Comparison of ENCODE assay signal across 12 cellular contexts in genomic region chr2:111618577-111618930, GRCh38.
DNase-seq lines count a peak whose midpoint lies in the region; TF ChIP-seq lines count a peak whose summit lies in the region.
"Had no signal": no experiment of that assay in that cellular context is flagged by ENCODE, and none has a peak within 500 bp of the region (broad histone marks: within the 10 kb centered on the region; RNA-seq: fewer than 3 reads in every experiment).

No MANE protein-coding gene starts in this region.

- no CpG with 5 or more reads among the region's 7 CpGs for WGBS in neuronal stem cell (ENCODE audit: extremely low coverage in 2 of 2, insufficient read length in 2 of 2, insufficient replicate concordance in 1 of 2), 2 donors

- H3K9ac ChIP-seq in OCI-LY1 (ENCODE audit: low read length) (peak overlapping the region; percentile 13; the same call in 1 of the 2 replicates), neuronal stem cell (ENCODE audit: low read depth, low read length, poor library complexity) (no peak overlapping the region)
- H3K9ac ChIP-seq: KMS-11 had no signal

- no peak overlapping the region for H4K8ac ChIP-seq in neuronal stem cell (ENCODE audit: low read depth, low read length)

- no peak overlapping the region for H4K91ac ChIP-seq in neuronal stem cell (ENCODE audit: low read depth, low read length, poor library complexity)

- no TSS peak for BruUV-seq in Caco-2 (replicated peaks; lab: Mats Ljungman, UMichigan)

- H3K9me3 ChIP-seq in Caco-2 (no peaks in the 10 kb centered on the region), OCI-LY1 (ENCODE audit: low read length) (no peaks in the 10 kb centered on the region), neutrophil (no peaks in the 10 kb centered on the region), neuronal stem cell (replicated peaks in 1 of 2; ENCODE audit: control insufficient read depth in 2 of 2, insufficient read depth in 1 of 2, low read depth in 1 of 2, low read length in 2 of 2) (peaks cover 0 to 2% of the 10 kb centered on the region in 2 donors)
- no peaks in the 10 kb centered on the region for H3K9me3 ChIP-seq in effector memory CD4-positive, alpha-beta T cell (ENCODE audit: control insufficient read depth, low read length)

- no peaks in the 10 kb centered on the region for H3K9me2 ChIP-seq in OCI-LY1 (ENCODE audit: low read depth, low read length)

- peak overlapping the region; percentile 34 for H3K27ac Mint-ChIP-seq in Caco-2 (ENCODE audit: unreplicated experiment)
- H3K27ac Mint-ChIP-seq in glutamatergic neuron (ENCODE audit: unreplicated experiment) = no peak overlapping the region
- H3K27ac Mint-ChIP-seq: naive B cell had no signal

- H3K4me3 ChIP-seq in Caco-2 (ENCODE audit: low read depth, low read length) (no peak overlapping the region), OCI-LY1 (ENCODE audit: low read depth, low read length, poor library complexity, severe bottlenecking) (no peak overlapping the region), neutrophil (ENCODE audit: low read depth in 1 of 2, low read length in 1 of 2) (peak overlapping the region; percentile 45 to 46), neuronal stem cell (ENCODE audit: low read length in 2 of 2) (no peak overlapping the region)
- H3K4me3 ChIP-seq in effector memory CD4-positive, alpha-beta T cell (ENCODE audit: insufficient read depth, low read depth, low read length, poor library complexity, severe bottlenecking) = no peak overlapping the region

- H3K27me3 Mint-ChIP-seq in Caco-2 (ENCODE audit: insufficient read depth, unreplicated experiment) (no peaks in the 10 kb centered on the region), glutamatergic neuron (ENCODE audit: unreplicated experiment) (no peaks in the 10 kb centered on the region)

- TF ChIP-seq CTCF in Caco-2 (IDR thresholded peaks at IDR 0.05; ENCODE audit: insufficient read depth in 1 of 2, low read depth in 1 of 2, low read length in 1 of 2, severe bottlenecking in 1 of 2, unreplicated experiment in 1 of 2) (no peak), OCI-LY1 (IDR thresholded peaks at IDR 0.05; ENCODE audit: low read length) (no peak), glutamatergic neuron (IDR thresholded peaks at IDR 0.05; ENCODE audit: partially characterized antibody, unreplicated experiment) (no peak), neutrophil (IDR thresholded peaks at IDR 0.05) (no peak)

- no peaks in the 10 kb centered on the region for H3K9me3 Mint-ChIP-seq in Caco-2 (ENCODE audit: unreplicated experiment)
- peaks cover 1% of the 10 kb centered on the region for H3K9me3 Mint-ChIP-seq in glutamatergic neuron (ENCODE audit: unreplicated experiment)

- no peaks in the 10 kb centered on the region for H3K79me1 ChIP-seq in neuronal stem cell (ENCODE audit: low read depth, low read length)

- H3K4me1 Mint-ChIP-seq in Caco-2 (ENCODE audit: low read depth, unreplicated experiment) (peaks cover 17% of the 10 kb centered on the region), glutamatergic neuron (ENCODE audit: low read depth, unreplicated experiment) (peaks cover 9% of the 10 kb centered on the region)
- H3K4me1 Mint-ChIP-seq: naive B cell had no signal

- no peak overlapping the region for H3K23ac ChIP-seq in neuronal stem cell (ENCODE audit: low read depth, low read length, poor library complexity)

- H3K36me3 ChIP-seq in Caco-2 (ENCODE audit: control insufficient read depth, insufficient read depth, low read length) (no peaks in the 10 kb centered on the region), OCI-LY1 (ENCODE audit: insufficient read depth, low read length) (no peaks in the 10 kb centered on the region), neutrophil (no peaks in the 10 kb centered on the region), neuronal stem cell (replicated peaks in 1 of 2; ENCODE audit: control insufficient read depth in 2 of 2, insufficient read depth in 2 of 2, low read length in 2 of 2) (no peaks in the 10 kb centered on the region)
- no peaks in the 10 kb centered on the region for H3K36me3 ChIP-seq in effector memory CD4-positive, alpha-beta T cell (ENCODE audit: control insufficient read depth, insufficient read depth, low read length)

- no peak overlapping the region for H2BK15ac ChIP-seq in neuronal stem cell (ENCODE audit: low read length)

- H3K4me1 ChIP-seq in Caco-2 (peaks cover 8% of the 10 kb centered on the region), OCI-LY1 (ENCODE audit: insufficient read depth, low read length, severe bottlenecking) (peaks cover 29% of the 10 kb centered on the region), neutrophil (ENCODE audit: control insufficient read depth in 1 of 2, insufficient read depth in 1 of 2, low read depth in 1 of 2, low read length in 1 of 2) (peaks cover 62 to 64% of the 10 kb centered on the region in 2 experiments), neuronal stem cell (ENCODE audit: control insufficient read depth in 2 of 2, insufficient read depth in 1 of 2, low read depth in 1 of 2, low read length in 2 of 2) (peaks cover 2 to 3% of the 10 kb centered on the region in 2 donors)
- H3K4me1 ChIP-seq in effector memory CD4-positive, alpha-beta T cell (ENCODE audit: control insufficient read depth, insufficient read depth, low read length, poor library complexity, severe bottlenecking) = no peaks in the 10 kb centered on the region

- H3K4me2 ChIP-seq in OCI-LY1 (ENCODE audit: low read length) = no peak overlapping the region; the same call in 1 of the 2 replicates
- no peak overlapping the region for H3K4me2 ChIP-seq in neuronal stem cell (ENCODE audit: insufficient read depth, low read length, poor library complexity, severe bottlenecking)
- H3K4me2 ChIP-seq: KMS-11 had no signal

- intact Hi-C loops in Caco-2 (cut with micrococcal nuclease; ENCODE audit: unreplicated experiment) = no loop called here

- H2AFZ ChIP-seq in OCI-LY1 (ENCODE audit: low read length) (no peak overlapping the region), neuronal stem cell (ENCODE audit: low read length) (no peak overlapping the region)

- H2BK12ac ChIP-seq in neuronal stem cell (ENCODE audit: low read length) = no peak overlapping the region

- H3K14ac ChIP-seq in neuronal stem cell (ENCODE audit: low read length) = no peak overlapping the region

- POLR2A ChIA-PET in Caco-2 (lab: Charles Lee) = no interaction called here

- DNase-seq in Caco-2 (no peak), glutamatergic neuron (no peak), midbrain (lab: John Stamatoyannopoulos, UW) (no peak), neuronal stem cell (ENCODE audit: low spot score) (no peak), H4 (ENCODE audit: low spot score) (no peak)
- DNase-seq in effector memory CD4-positive, alpha-beta T cell = no peak
- DNase-seq: naive B cell; NCI-H510A; stimulated activated naive CD8-positive, alpha-beta T cell treated with anti-CD3 and anti-CD28 coated beads, Interleukin-15, Interleukin-2, amounts not matched to agents 100 U/mL and 50 U/mL, for 24 hours had no signal

- H3K79me2 ChIP-seq in OCI-LY1 (ENCODE audit: insufficient read depth, low read length) = no peaks in the 10 kb centered on the region

- no peak overlapping the region for H2BK5ac ChIP-seq in neuronal stem cell (ENCODE audit: low read length)

- H3K27me3 ChIP-seq in Caco-2 (replicated peaks; ENCODE audit: control insufficient read depth, insufficient read depth, low read length) (no peaks in the 10 kb centered on the region), OCI-LY1 (ENCODE audit: insufficient read depth, low read length) (no peaks in the 10 kb centered on the region), neutrophil (no peaks in the 10 kb centered on the region), neuronal stem cell (ENCODE audit: control insufficient read depth in 3 of 3, insufficient read depth in 3 of 3, low read depth in 1 of 3, low read length in 3 of 3) (peaks cover 0 to 2% (median 0%) of the 10 kb centered on the region in 3 experiments)
- H3K27me3 ChIP-seq in effector memory CD4-positive, alpha-beta T cell (replicated peaks; ENCODE audit: control insufficient read depth, insufficient read depth, low read length, poor library complexity, severe bottlenecking) = no peaks in the 10 kb centered on the region

- CTCF ChIA-PET in Caco-2 (lab: Charles Lee) = no interaction called here

- H2BK120ac ChIP-seq in neuronal stem cell (ENCODE audit: low read depth, low read length) = no peak overlapping the region

- H3K4ac ChIP-seq in neuronal stem cell (ENCODE audit: low read length) = no peak overlapping the region

- peak overlapping the region; percentile 68 for H3K27ac ChIP-seq in OCI-LY1 (ENCODE audit: low read depth, low read length, poor library complexity, severe bottlenecking)
- peak overlapping the region; percentile 94 for H3K27ac ChIP-seq in neutrophil
- H3K27ac ChIP-seq in effector memory CD4-positive, alpha-beta T cell (ENCODE audit: insufficient read depth, low read length, poor library complexity, severe bottlenecking) = no peak overlapping the region
- H3K27ac ChIP-seq in neuronal stem cell (replicated peaks; ENCODE audit: low read length) = no peak overlapping the region
- H3K27ac ChIP-seq: KMS-11 had no signal

- H3F3A ChIP-seq in OCI-LY1 (ENCODE audit: insufficient read depth, low read length) = no peaks in the 10 kb centered on the region

- no peak overlapping the region for H3K18ac ChIP-seq in neuronal stem cell (ENCODE audit: low read length)

- no peak overlapping the region for H3K4me3 Mint-ChIP-seq in Caco-2 (ENCODE audit: unreplicated experiment)
- H3K4me3 Mint-ChIP-seq in glutamatergic neuron (ENCODE audit: unreplicated experiment) = peak overlapping the region; percentile 18
- H3K4me3 Mint-ChIP-seq: naive B cell had no signal

- H2AK5ac ChIP-seq in neuronal stem cell (ENCODE audit: low read depth, low read length) = no peak overlapping the region

- H3K36me3 Mint-ChIP-seq in Caco-2 (ENCODE audit: insufficient read depth, unreplicated experiment) = no peaks in the 10 kb centered on the region
- H3K36me3 Mint-ChIP-seq in glutamatergic neuron (ENCODE audit: unreplicated experiment) = no peaks in the 10 kb centered on the region
- H3K36me3 Mint-ChIP-seq: naive B cell had no signal

- H4K20me1 ChIP-seq in OCI-LY1 (ENCODE audit: insufficient read depth, low read length) = no peaks in the 10 kb centered on the region

Comparison
In these comparisons a context has a peak if more than half of its experiments do, and no peak if none do; other contexts are left out.
1. H3K4me3 ChIP-seq: peak in neutrophil (2 of 2); none in Caco-2 (single experiment), OCI-LY1 (single experiment), effector memory CD4-positive, alpha-beta T cell (single experiment) and neuronal stem cell (0 of 2).
2. H3K27ac ChIP-seq: peak in OCI-LY1 (single experiment) and neutrophil (single experiment); none in effector memory CD4-positive, alpha-beta T cell (single experiment) and neuronal stem cell (single experiment).